23 cellular contexts compared by ENCODE assay signal in genomic region chr1:38833146-38833545, GRCh38. TPM values are rescaled to one million over a fixed set of nuclear protein-coding genes. Genes with fewer than 3 reads are reported as not detected.
DNase-seq lines count a peak whose midpoint lies in the region; ATAC-seq and TF ChIP-seq lines count a peak whose summit lies in the region.
"Had no signal": no experiment of that assay in that cellular context is flagged by ENCODE, and none has a peak within 500 bp of the region (broad histone marks: within the 10 kb centered on the region; RNA-seq: fewer than 3 reads in every experiment).

No MANE protein-coding gene starts in this region.

- no peak for TF ChIP-seq POLR2A in gastrocnemius medialis (IDR thresholded peaks at IDR 0.05)

- ATAC-seq in GM19397 (IDR thresholded peaks at IDR 0.05; ENCODE audit: unreplicated experiment) (no peak), gastrocnemius medialis (no peak)
- ATAC-seq: GM12878 had no signal

- CTCF ChIA-PET in HEK293 (lab: Yijun Ruan, JAX) = interaction anchor here (0.5 to 2.3 kb wide), 5 partner anchors 8 to 795 kb away, joined by 3 to 7 read pairs (median 3); no protein-coding TSS in a partner anchor

- no peaks in the 10 kb centered on the region for H3K9me3 ChIP-seq in HEK293 (ENCODE audit: control insufficient read depth, insufficient read depth, low read depth, low read length)
- no peaks in the 10 kb centered on the region for H3K9me3 ChIP-seq in gastrocnemius medialis
- H3K9me3 ChIP-seq: BE2C, Peyer's patch, SJCRH30 had no signal

- H3K27ac Mint-ChIP-seq in type B pancreatic cell = peak overlapping the region; percentile 49
- H3K27ac Mint-ChIP-seq: CD4-positive, CD25-positive, alpha-beta regulatory T cell; IgD-negative memory B cell had no signal

- peak; percentile 14 for DNase-seq in cerebellum (ENCODE audit: low spot score)
- peak; percentile 56 for DNase-seq in midbrain (lab: John Stamatoyannopoulos, UW)
- no peak for DNase-seq in type B pancreatic cell (ENCODE audit: extremely low spot score, unreplicated experiment)
- no peak for DNase-seq in gastrocnemius medialis
- DNase-seq in ACHN = no peak
- DNase-seq in activated CD4-positive, CD25-positive, alpha-beta regulatory T cell treated with anti-CD3 and anti-CD28 coated beads, Interleukin-2, amount 50 U/mL, for 72 hours = no peak
- DNase-seq: BE2C; CD4-positive, CD25-positive, alpha-beta regulatory T cell; GOT3; HCEC 1CT; MV-4-11; NCI-H1105 treated with DMSO at 0.1 percent for 48 hours; NCI-H1694; NCI-H2081 treated with DMSO at 0.1 percent for 48 hours; NCI-H2171 treated with DMSO at 0.1 percent for 48 hours; NCI-H524 treated with DMSO at 0.1 percent for 48 hours; Peyer's patch; SJCRH30 had no signal

- H3K4me1 Mint-ChIP-seq in type B pancreatic cell (ENCODE audit: unreplicated experiment) = no peaks in the 10 kb centered on the region

- no peaks in the 10 kb centered on the region for H3K36me3 Mint-ChIP-seq in type B pancreatic cell

- intact Hi-C loops in gastrocnemius medialis (cut with DNase I; ENCODE audit: low total_unique reads) = no loop called here

- POLR2A ChIA-PET in HEK293 (lab: Yijun Ruan, JAX) = interaction anchor here (0.6 kb wide), 1 partner anchor 257 kb away, joined by 3 read pairs; no protein-coding TSS in a partner anchor

- peaks cover 0 to 11% of the 10 kb centered on the region in 2 experiments; a peak in 1 of 3 replicates for H3K36me3 ChIP-seq in HEK293 (ENCODE audit: control insufficient read depth in 2 of 2, insufficient read depth in 1 of 2, low read length in 2 of 2)
- H3K36me3 ChIP-seq in gastrocnemius medialis = peaks cover 2 to 4% of the 10 kb centered on the region in 2 donors
- H3K36me3 ChIP-seq: BE2C had no signal

- no peak overlapping the region for H3K4me3 ChIP-seq in HEK293 (ENCODE audit: low read depth, low read length)
- no peak overlapping the region for H3K4me3 ChIP-seq in gastrocnemius medialis
- H3K4me3 ChIP-seq: GM12878, Peyer's patch, SJCRH30 had no signal

- TF ChIP-seq CTCF in HEK293 (tag by site-specific recombination; IDR thresholded peaks at IDR 0.05) (no peak), type B pancreatic cell (conservative IDR thresholded peaks at IDR 0.05) (no peak), gastrocnemius medialis (IDR thresholded peaks at IDR 0.05 in 4 of 5, conservative IDR thresholded peaks at IDR 0.05 in 1 of 5) (no peak)

- no peak overlapping the region for H3K4me3 Mint-ChIP-seq in type B pancreatic cell
- H3K4me3 Mint-ChIP-seq: CD4-positive, CD25-positive, alpha-beta regulatory T cell; IgD-negative memory B cell had no signal

- in situ Hi-C loops in gastrocnemius medialis (cut with MboI; ENCODE audit: low sequenced_read_pairs in 4 of 4) = loop anchor here in 1 of 4 donors (25.0 kb wide), 2 partner anchors 771 to 1221 kb away; no protein-coding TSS in a partner anchor
- in situ Hi-C loops in ACHN (cut with HindIII; ENCODE audit: low pct_ligation_motif_present, low pct_unique_long_range_greater_than_20kb, low sequenced_read_pairs) = no loop called here

- no peaks in the 10 kb centered on the region for H3K9me3 Mint-ChIP-seq in type B pancreatic cell
- H3K9me3 Mint-ChIP-seq: CD4-positive, CD25-positive, alpha-beta regulatory T cell; IgD-negative memory B cell had no signal

- H3K4me1 ChIP-seq in HEK293 (ENCODE audit: control insufficient read depth, insufficient read depth, low read length) (no peaks in the 10 kb centered on the region), gastrocnemius medialis (no peaks in the 10 kb centered on the region)
- H3K4me1 ChIP-seq: BE2C, Peyer's patch had no signal

- H3K27me3 ChIP-seq in gastrocnemius medialis = peaks cover 0 to 6% (median 0%) of the 10 kb centered on the region in 3 donors
- H3K27me3 ChIP-seq: BE2C, Peyer's patch, SJCRH30 had no signal

- peaks cover 31% of the 10 kb centered on the region for H3K27me3 Mint-ChIP-seq in type B pancreatic cell

- no peak overlapping the region for H3K27ac ChIP-seq in HEK293 (ENCODE audit: extremely low read depth, low read depth, low read length)
- H3K27ac ChIP-seq in gastrocnemius medialis = no peak overlapping the region
- H3K27ac ChIP-seq: Peyer's patch, SJCRH30 had no signal

TF ChIP-seq in HEK293, 187 proteins besides CTCF, POLR2A, EP300 and RAD21:
- TF ChIP-seq GLI4 (tag by site-specific recombination; IDR thresholded peaks at IDR 0.05) (no peak), EGR2 (tag by site-specific recombination; IDR thresholded peaks at IDR 0.05; ENCODE audit: low read depth) (0 out of 2 replicates have a peak, but pooled peaks have one; percentile 9)

RNA-seq across cellular contexts. Expression of gene RRAGC, which starts 26.4 kb away (rescaled TPM):
- 16.2 TPM for total RNA-seq in cerebellum
- 25.3 and 26.1 TPM in 2 replicates for total RNA-seq in type B pancreatic cell (ENCODE audit: low replicate concordance)
- total RNA-seq in gastrocnemius medialis = 10 to 100 TPM in 2 of 4 donors, 1 to 10 TPM in 2; 8.0 to 15.5 (median 11.2) TPM

RNA-seq across cellular contexts. Expression of gene MYCBP, which starts 40.0 kb away (rescaled TPM):
- 3.4 TPM for total RNA-seq in cerebellum
- total RNA-seq in type B pancreatic cell (ENCODE audit: low replicate concordance) = 20.0 and 29.6 TPM in 2 replicates
- 10 to 100 TPM in 3 of 4 donors, 1 to 10 TPM in 1; 9.8 to 22.3 (median 13.5) TPM for total RNA-seq in gastrocnemius medialis

RNA-seq across cellular contexts. Expression of gene GJA9, which starts 48.2 kb away (rescaled TPM):
- total RNA-seq in cerebellum (not detected), type B pancreatic cell (ENCODE audit: low replicate concordance) (not detected in 2 replicates), gastrocnemius medialis (not detected)
- total RNA-seq: CD4-positive, CD25-positive, alpha-beta regulatory T cell; GM12878; OCI-LY7; Peyer's patch; SJCRH30 had no signal

Comparison
In these comparisons a context has a peak if more than half of its experiments do, and no peak if none do; other contexts are left out.
1. DNase-seq: peak in cerebellum (single experiment) and midbrain (single experiment); none in type B pancreatic cell (single experiment), gastrocnemius medialis (0 of 2), ACHN (single experiment) and activated CD4-positive, CD25-positive, alpha-beta regulatory T cell treated with anti-CD3 and anti-CD28 coated beads, Interleukin-2, amount 50 U/mL, for 72 hours (single experiment).